Comparison of ENCODE assay signal across 11 cellular contexts in genomic region chr12:48810817-48811453, GRCh38. TPM values are rescaled to one million over a fixed set of nuclear protein-coding genes. Genes with fewer than 3 reads are reported as not detected.
DNase-seq lines count a peak whose midpoint lies in the region; ATAC-seq, FAIRE-seq and TF ChIP-seq lines count a peak whose summit lies in the region.
"Had no signal": no experiment of that assay in that cellular context is flagged by ENCODE, and none has a peak within 500 bp of the region (broad histone marks: within the 10 kb centered on the region; RNA-seq: fewer than 3 reads in every experiment).

No MANE protein-coding gene starts in this region.

- intact Hi-C loops in transverse colon (cut with DNase I; ENCODE audit: low total_unique reads) = loop anchor here (10.0 kb wide), 1 partner anchor 1274 kb away; the partner anchor contains the start of gene SMARCD1
- intact Hi-C loops in activated CD8-positive, alpha-beta T cell treated with anti-CD3 and anti-CD28 coated beads for 36 hours (cut with micrococcal nuclease) = no loop called here

- TF ChIP-seq CTCF in cardiac fibroblast (IDR thresholded peaks at IDR 0.05; ENCODE audit: low read depth, low read length) (no peak), lung (IDR thresholded peaks at IDR 0.05; ENCODE audit: control extremely low read depth, extremely low read depth) (no peak), transverse colon (IDR thresholded peaks at IDR 0.05) (no peak)
- TF ChIP-seq CTCF in activated CD8-positive, alpha-beta T cell treated with anti-CD3 and anti-CD28 coated beads for 36 hours (IDR thresholded peaks at IDR 0.05) = no peak

- H3K9me3 ChIP-seq in lung (ENCODE audit: control insufficient read depth in 2 of 2, insufficient read depth in 1 of 2, low read length in 1 of 2) (no peaks in the 10 kb centered on the region), transverse colon (no peaks in the 10 kb centered on the region)

- H3K9me3 Mint-ChIP-seq in activated CD8-positive, alpha-beta T cell treated with anti-CD3 and anti-CD28 coated beads for 36 hours = no peaks in the 10 kb centered on the region

- no peaks in the 10 kb centered on the region for H3K36me3 Mint-ChIP-seq in activated CD8-positive, alpha-beta T cell treated with anti-CD3 and anti-CD28 coated beads for 36 hours (ENCODE audit: low read depth)

- H3K4me1 ChIP-seq in lung (ENCODE audit: control insufficient read depth in 2 of 2, insufficient read depth in 2 of 2, low read length in 2 of 2) (peaks cover 0 to 4% of the 10 kb centered on the region in 2 donors), transverse colon (peaks cover 0 to 32% (median 21%) of the 10 kb centered on the region in 4 donors)

- H3K27me3 ChIP-seq in lung (ENCODE audit: control insufficient read depth, insufficient read depth) = no peaks in the 10 kb centered on the region
- no peaks in the 10 kb centered on the region for H3K27me3 ChIP-seq in transverse colon

- peak; percentile 9 for ATAC-seq in lung (ENCODE audit: insufficient read depth, low FRiP score)
- ATAC-seq in HG03521 (IDR thresholded peaks at IDR 0.05; ENCODE audit: unreplicated experiment) = no peak
- no peak for ATAC-seq in activated CD8-positive, alpha-beta T cell treated with anti-CD3 and anti-CD28 coated beads for 36 hours
- ATAC-seq: activated CD8-positive, alpha-beta T cell treated with anti-CD3 and anti-CD28 coated beads, Interleukin-2, amount 10 ng/mL, durations not matched to agents 7 days and 5 days had no signal

- peak; percentile 54 for FAIRE-seq in HTR-8/SVneo (lab: Jason Lieb, UNC)

- in situ Hi-C loops in transverse colon (cut with MboI; ENCODE audit: low pct_ligation_motif_present in 1 of 4, low pct_unique_long_range_greater_than_20kb in 1 of 4, low sequenced_read_pairs in 3 of 4) = no loop called here

- H3K4me3 ChIP-seq in cardiac fibroblast (replicated peaks in 1 of 2; ENCODE audit: low read depth in 2 of 2, low read length in 2 of 2) (no peak overlapping the region), lung (no peak overlapping the region), transverse colon (no peak overlapping the region)

- POLR2A ChIA-PET in activated CD8-positive, alpha-beta T cell treated with anti-CD3 and anti-CD28 coated beads for 36 hours (lab: Charles Lee) = interaction anchor here (1.4 kb wide), 1 partner anchor 455 kb away, joined by 5 read pairs; no protein-coding TSS in a partner anchor

- H3K27ac ChIP-seq in lung (ENCODE audit: low read depth in 1 of 2, low read length in 1 of 2) (peak overlapping the region in 1 of 2 donors; percentile 46), transverse colon (peak overlapping the region; percentile 36 to 65 (median 48))

- CTCF ChIA-PET in activated CD8-positive, alpha-beta T cell treated with anti-CD3 and anti-CD28 coated beads for 36 hours (lab: Charles Lee) = interaction anchor here (0.9 to 2.6 kb wide), 6 partner anchors 15 to 167 kb away, joined by 3 to 11 read pairs (median 5); partner anchors contain the start of genes ADCY6 and WNT1

- TF ChIP-seq POLR2A in transverse colon (IDR thresholded peaks at IDR 0.05) = no peak

- H3K4me3 Mint-ChIP-seq in activated CD8-positive, alpha-beta T cell treated with anti-CD3 and anti-CD28 coated beads for 36 hours = no peak overlapping the region
- H3K4me3 Mint-ChIP-seq: activated CD8-positive, alpha-beta T cell treated with anti-CD3 and anti-CD28 coated beads, Interleukin-2, amount 10 ng/mL, durations not matched to agents 7 days and 5 days had no signal

- 58 to 75% methylated on average over 5 of the region's 5 CpGs for WGBS in lung, 2 donors
- 67% methylated on average over 5 of the region's 5 CpGs; no CpG with 5 or more reads in 1 of the 2 donors for WGBS in transverse colon (ENCODE audit: low coverage in 1 of 2), 2 donors

- H3K27me3 Mint-ChIP-seq in activated CD8-positive, alpha-beta T cell treated with anti-CD3 and anti-CD28 coated beads for 36 hours = no peaks in the 10 kb centered on the region

- peak; percentile 60 for DNase-seq in HTR-8/SVneo (ENCODE audit: insufficient read length, low spot score)
- DNase-seq in cardiac fibroblast (ENCODE audit: low read depth in 2 of 2) = peak; percentile 81 to 83
- no peak for DNase-seq in lung (ENCODE audit: low spot score)
- DNase-seq in transverse colon = no peak
- DNase-seq in activated CD8-positive, alpha-beta T cell treated with anti-CD3 and anti-CD28 coated beads for 36 hours = no peak
- DNase-seq in COLO668 (lab: John Stamatoyannopoulos, UW; ENCODE audit: unreplicated experiment) = no peak
- no peak for DNase-seq in NCI-H2107 treated with DMSO at 0.1 percent for 48 hours (lab: John Stamatoyannopoulos, UW; ENCODE audit: unreplicated experiment)
- DNase-seq: activated CD8-positive, alpha-beta T cell treated with anti-CD3 and anti-CD28 coated beads, Interleukin-2, amount 10 ng/mL, durations not matched to agents 7 days and 5 days; anterior cingulate cortex; glutamatergic neuron had no signal

- TF ChIP-seq EP300 in transverse colon (IDR thresholded peaks at IDR 0.05; ENCODE audit: low read depth) = no peak

- no peak overlapping the region for H3K27ac Mint-ChIP-seq in activated CD8-positive, alpha-beta T cell treated with anti-CD3 and anti-CD28 coated beads for 36 hours
- H3K27ac Mint-ChIP-seq: activated CD8-positive, alpha-beta T cell treated with anti-CD3 and anti-CD28 coated beads, Interleukin-2, amount 10 ng/mL, durations not matched to agents 7 days and 5 days had no signal

- no peaks in the 10 kb centered on the region for H3K36me3 ChIP-seq in lung (ENCODE audit: control insufficient read depth in 2 of 2, insufficient read depth in 2 of 2, low read length in 2 of 2)
- H3K36me3 ChIP-seq in transverse colon = no peaks in the 10 kb centered on the region

- H3K4me1 Mint-ChIP-seq in activated CD8-positive, alpha-beta T cell treated with anti-CD3 and anti-CD28 coated beads for 36 hours (ENCODE audit: low read depth) = peaks cover 11% of the 10 kb centered on the region

RNA-seq across cellular contexts. Expression of gene CACNB3, which starts 7.4 kb away (rescaled TPM):
- total RNA-seq in lung (10 to 100 TPM; 12.3 to 33.1 TPM), transverse colon (10 to 100 TPM; 20.6 to 53.5 (median 47.1) TPM)
- polyA plus RNA-seq in lung = 1 to 10 TPM; 8.3 to 9.9 TPM
- total RNA-seq in activated CD8-positive, alpha-beta T cell treated with anti-CD3 and anti-CD28 coated beads for 36 hours = 1 to 10 TPM; 7.7 to 8.2 TPM

RNA-seq across cellular contexts. Expression of gene ADCY6, which starts 22.0 kb away (rescaled TPM):
- total RNA-seq in lung (10 to 100 TPM; 33.4 to 37.0 TPM), transverse colon (100 to 1,000 TPM; 112 to 170 (median 115) TPM)
- 10 to 100 TPM; 14.4 to 19.0 TPM for polyA plus RNA-seq in lung
- total RNA-seq in activated CD8-positive, alpha-beta T cell treated with anti-CD3 and anti-CD28 coated beads for 36 hours = not detected

RNA-seq across cellular contexts. Expression of gene DDX23, which starts 41.0 kb away (rescaled TPM):
- total RNA-seq in lung = 10 to 100 TPM; 62.9 to 86.7 TPM
- polyA plus RNA-seq in lung = 10 to 100 TPM; 36.6 to 60.5 TPM
- total RNA-seq in transverse colon = 100 to 1,000 TPM in 1 of 4 donors, 10 to 100 TPM in 3; 82.9 to 143 (median 83.9) TPM
- 10 to 100 TPM; 84.5 to 95.6 TPM for total RNA-seq in activated CD8-positive, alpha-beta T cell treated with anti-CD3 and anti-CD28 coated beads for 36 hours

RNA-seq across cellular contexts. Expression of gene RND1, which starts 54.7 kb away (rescaled TPM):
- 1 to 10 TPM; 5.3 to 8.6 TPM for total RNA-seq in lung
- 10 to 100 TPM; 22.0 to 80.5 TPM for polyA plus RNA-seq in lung
- total RNA-seq in transverse colon = 10 to 100 TPM in 1 of 4 donors, 1 to 10 TPM in 2, not detected in 1; 1.1 to 19.1 (median 3.3) TPM
- total RNA-seq in activated CD8-positive, alpha-beta T cell treated with anti-CD3 and anti-CD28 coated beads for 36 hours = 1 to 10 TPM; 2.3 to 3.2 TPM

Comparison
In these comparisons a context has a peak if more than half of its experiments do, and no peak if none do; other contexts are left out.
1. DNase-seq: peak in HTR-8/SVneo (single experiment) and cardiac fibroblast (2 of 2); none in lung (single experiment), transverse colon (single experiment), activated CD8-positive, alpha-beta T cell treated with anti-CD3 and anti-CD28 coated beads for 36 hours (single experiment), COLO668 (single experiment) and NCI-H2107 treated with DMSO at 0.1 percent for 48 hours (single experiment).
2. RNA of gene ADCY6, which starts 22.0 kb away (total RNA-seq): 112 to 170 TPM in transverse colon and 33.4 to 37.0 TPM in lung; not detected in activated CD8-positive, alpha-beta T cell treated with anti-CD3 and anti-CD28 coated beads for 36 hours; every median in the first group is over 10 times any median in the second.